1 cellular context compared by ENCODE assay signal in the genomic region with DNA sequence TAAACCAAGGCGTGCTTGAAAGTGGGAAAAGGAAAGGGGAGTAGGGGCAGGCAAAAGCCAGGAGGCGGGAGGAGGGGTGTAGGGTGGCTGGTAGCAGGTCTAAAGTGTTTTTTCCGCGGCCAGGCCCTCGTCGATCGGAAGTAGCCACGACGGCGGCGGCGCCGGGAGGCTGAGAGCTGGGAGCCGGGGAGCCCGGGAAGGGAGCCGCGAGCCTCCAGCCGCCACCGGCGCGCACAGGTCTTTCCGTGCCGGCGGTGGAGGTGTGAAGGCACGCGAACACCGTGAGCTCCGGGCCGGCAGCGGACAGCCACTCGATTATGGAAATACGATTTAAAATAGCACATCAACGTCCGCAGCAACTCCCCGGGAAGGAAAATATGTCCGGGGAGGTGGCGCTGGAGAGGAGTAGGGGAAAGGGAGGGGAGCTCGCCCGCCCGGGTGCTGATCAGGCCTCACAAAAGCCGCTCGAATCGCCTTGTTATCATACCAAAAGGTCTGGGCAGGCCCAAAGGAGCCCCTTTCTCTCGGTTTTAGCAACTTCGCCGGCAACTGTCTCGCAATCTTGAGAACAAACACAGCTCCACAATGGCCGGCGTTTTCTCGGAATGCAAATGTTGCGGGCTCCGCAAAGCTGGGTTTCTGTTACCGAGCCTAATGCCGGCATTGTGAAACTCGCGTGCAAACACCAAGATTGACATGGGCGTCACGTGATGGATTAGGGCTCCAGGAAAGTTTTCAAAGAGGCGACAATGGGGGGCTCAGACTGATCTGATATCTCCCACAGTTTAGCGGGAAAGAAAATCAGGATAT.
TF ChIP-seq lines count a peak whose summit lies in the region.

No MANE protein-coding gene starts in this region.

TF ChIP-seq in HepG2, 621 proteins besides CTCF, POLR2A, EP300 and RAD21 (continued from another document):
- TF ChIP-seq MYPOP (CRISPR knock-in tag; IDR thresholded peaks at IDR 0.05) (0 out of 2 replicates have a peak, but pooled peaks have one; percentile 7), BHLHE40 (IDR thresholded peaks at IDR 0.05; ENCODE audit: low read length) (peak; percentile 68), CENPBD1 (CRISPR knock-in tag; IDR thresholded peaks at IDR 0.05; ENCODE audit: borderline replicate concordance, low read depth) (no peak), MTF2 (CRISPR knock-in tag; IDR thresholded peaks at IDR 0.05; ENCODE audit: borderline replicate concordance) (0 out of 2 replicates have a peak, but pooled peaks have one; percentile 11), KDM5B (CRISPR knock-in tag; IDR thresholded peaks at IDR 0.05; ENCODE audit: borderline replicate concordance) (peak; percentile 11; the same call in 1 of the 2 replicates), ZFX (CRISPR knock-in tag; IDR thresholded peaks at IDR 0.05; ENCODE audit: low read depth) (0 out of 2 replicates have a peak, but pooled peaks have one; percentile 25), ELF4 (CRISPR knock-in tag; IDR thresholded peaks at IDR 0.05; ENCODE audit: borderline replicate concordance) (no peak), CEBPB (IDR thresholded peaks at IDR 0.05; ENCODE audit: borderline replicate concordance, low read depth, low read length) (0 out of 2 replicates have a peak, but pooled peaks have one; percentile 23), RAD51 (IDR thresholded peaks at IDR 0.05; ENCODE audit: borderline replicate concordance) (peak; percentile 41; the same call in 1 of the 2 replicates), SNAPC4 (CRISPR knock-in tag; IDR thresholded peaks at IDR 0.05) (peak; percentile 22; the same call in 1 of the 2 replicates)
- TF ChIP-seq, protein P1, sequence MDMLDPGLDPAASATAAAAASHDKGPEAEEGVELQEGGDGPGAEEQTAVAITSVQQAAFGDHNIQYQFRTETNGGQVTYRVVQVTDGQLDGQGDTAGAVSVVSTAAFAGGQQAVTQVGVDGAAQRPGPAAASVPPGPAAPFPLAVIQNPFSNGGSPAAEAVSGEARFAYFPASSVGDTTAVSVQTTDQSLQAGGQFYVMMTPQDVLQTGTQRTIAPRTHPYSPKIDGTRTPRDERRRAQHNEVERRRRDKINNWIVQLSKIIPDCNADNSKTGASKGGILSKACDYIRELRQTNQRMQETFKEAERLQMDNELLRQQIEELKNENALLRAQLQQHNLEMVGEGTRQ (IDR thresholded peaks at IDR 0.05; ENCODE audit: low read depth, low read length): peak; percentile 79
- TF ChIP-seq, protein P1 (CRISPR knock-in tag; IDR thresholded peaks at IDR 0.05; ENCODE audit: borderline replicate concordance): peak; percentile 78; the same call in 1 of the 2 replicates
